ENCODE assay signal across 29 cellular contexts in genomic region chr11:103850419-103851165, GRCh38.
DNase-seq lines count a peak whose midpoint lies in the region; ATAC-seq and TF ChIP-seq lines count a peak whose summit lies in the region.
"Had no signal": no experiment of that assay in that cellular context is flagged by ENCODE, and none has a peak within 500 bp of the region (broad histone marks: within the 10 kb centered on the region; RNA-seq: fewer than 3 reads in every experiment).

No MANE protein-coding gene starts in this region.

- in situ Hi-C loops in mammary epithelial cell (cut with MboI; ENCODE audit: low sequenced_read_pairs in 2 of 2) = no loop called here

- WGBS in gastroesophageal sphincter (ENCODE audit: low coverage in 1 of 2), 2 donors = 43 to 46% methylated on average over 4 to 6 of the region's 6 CpGs
- 48% methylated on average over 6 of the region's 6 CpGs for WGBS in mammary epithelial cell (ENCODE audit: low coverage, missing lambda C conversion rate)

- peak; percentile 12 for ATAC-seq in Right ventricle myocardium superior (ENCODE audit: poor library complexity)
- ATAC-seq in Right ventricle myocardium inferior = no peak
- no peak for ATAC-seq in gastroesophageal sphincter
- ATAC-seq in HG03460 (IDR thresholded peaks at IDR 0.05; ENCODE audit: unreplicated experiment) = no peak
- ATAC-seq: naive thymus-derived CD4-positive, alpha-beta T cell; Panc1; stimulated activated naive B cell treated with anti-CD40 and anti-IgM and Interleukin-4, amounts not matched to agents 10 μg/mL and 1 μg/mL and 100 μg/mL, for 72 hours had no signal

- H3K27me3 Mint-ChIP-seq in CD14-positive monocyte (ENCODE audit: low read depth in 3 of 3) = peaks cover 1 to 4% (median 2%) of the 10 kb centered on the region in 3 donors
- H3K27me3 Mint-ChIP-seq: activated CD4-positive, alpha-beta memory T cell treated with anti-CD3 and anti-CD28 coated beads for 36 hours; CD8-positive, alpha-beta memory T cell had no signal

- H3K4me2 ChIP-seq in osteoblast (ENCODE audit: insufficient read depth, low read length) (no peak overlapping the region), mammary epithelial cell (ENCODE audit: insufficient read depth, low read depth, low read length) (no peak overlapping the region)

- no peaks in the 10 kb centered on the region for H4K20me1 ChIP-seq in osteoblast (ENCODE audit: insufficient read depth, low read length)
- H4K20me1 ChIP-seq in mammary epithelial cell (ENCODE audit: insufficient read depth, low read length) = no peaks in the 10 kb centered on the region

- peaks cover 0 to 4% (median 2%) of the 10 kb centered on the region in 7 donors for H3K9me3 Mint-ChIP-seq in CD14-positive monocyte
- H3K9me3 Mint-ChIP-seq: activated CD4-positive, alpha-beta memory T cell treated with anti-CD3 and anti-CD28 coated beads for 36 hours; stimulated activated naive B cell treated with anti-CD40 and anti-IgM and Interleukin-4, amounts not matched to agents 10 μg/mL and 1 μg/mL and 100 μg/mL, for 72 hours had no signal

- H3K27ac Mint-ChIP-seq in CD14-positive monocyte = no peak overlapping the region
- H3K27ac Mint-ChIP-seq: activated CD4-positive, alpha-beta memory T cell treated with anti-CD3 and anti-CD28 coated beads for 36 hours; activated naive CD8-positive, alpha-beta T cell; activated T-helper 2 cell treated with anti-CD3 and anti-CD28 coated beads, Interferon-gamma antibody, Interleukin-2, Interleukin-4, amounts not matched to agents 10 μg/mL and 5 μg/mL and 100 μg/mL, durations not matched to agents 14 hours and 24 hours and 36 hours; CD8-positive, alpha-beta memory T cell; naive thymus-derived CD4-positive, alpha-beta T cell; stimulated activated naive B cell treated with anti-CD40 and anti-IgM and Interleukin-4, amounts not matched to agents 10 μg/mL and 1 μg/mL and 100 μg/mL, for 72 hours had no signal

- H3K27ac ChIP-seq in gastroesophageal sphincter = peak overlapping the region; percentile 40 to 80 (median 63)
- H3K27ac ChIP-seq in osteoblast (ENCODE audit: low read depth, low read length) = no peak overlapping the region
- H3K27ac ChIP-seq in mammary epithelial cell (ENCODE audit: insufficient read depth, low read depth, low read length) = no peak overlapping the region
- H3K27ac ChIP-seq: testis had no signal

- intact Hi-C loops in Right ventricle myocardium superior (cut with DNase I) = no loop called here
- intact Hi-C loops in Right ventricle myocardium inferior (cut with DNase I) = no loop called here
- intact Hi-C loops in CD14-positive monocyte (cut with micrococcal nuclease) = no loop called here
- intact Hi-C loops in mammary epithelial cell (cut with micrococcal nuclease) = no loop called here

- no peaks in the 10 kb centered on the region for H3K27me3 ChIP-seq in gastroesophageal sphincter
- H3K27me3 ChIP-seq in osteoblast (ENCODE audit: insufficient read depth, low read length) = no peaks in the 10 kb centered on the region
- H3K27me3 ChIP-seq in mammary epithelial cell (ENCODE audit: insufficient read depth, low read length) = no peaks in the 10 kb centered on the region
- H3K27me3 ChIP-seq: testis had no signal

- no TSS peak for BruUV-seq in mammary epithelial cell (replicated peaks; lab: Mats Ljungman, UMichigan)

- H3K36me3 ChIP-seq in gastroesophageal sphincter (no peaks in the 10 kb centered on the region), osteoblast (ENCODE audit: insufficient read depth, low read length) (no peaks in the 10 kb centered on the region), mammary epithelial cell (ENCODE audit: insufficient read depth, low read length) (no peaks in the 10 kb centered on the region)

- H3K9ac ChIP-seq in mammary epithelial cell (ENCODE audit: insufficient read depth, low read length) = no peak overlapping the region

- H3K4me3 Mint-ChIP-seq in CD14-positive monocyte = no peak overlapping the region
- H3K4me3 Mint-ChIP-seq: activated CD4-positive, alpha-beta memory T cell treated with anti-CD3 and anti-CD28 coated beads for 36 hours; activated naive CD8-positive, alpha-beta T cell; brain; CD8-positive, alpha-beta memory T cell; naive thymus-derived CD4-positive, alpha-beta T cell; stimulated activated naive B cell treated with anti-CD40 and anti-IgM and Interleukin-4, amounts not matched to agents 10 μg/mL and 1 μg/mL and 100 μg/mL, for 72 hours had no signal

- no peak overlapping the region for H2AFZ ChIP-seq in osteoblast (ENCODE audit: low read length)
- no peak overlapping the region for H2AFZ ChIP-seq in mammary epithelial cell (ENCODE audit: low read depth, low read length)

- dilution Hi-C loops in mammary epithelial cell (cut with HindIII; ENCODE audit: low sequenced_read_pairs) = no loop called here

- DNase-seq in Right ventricle myocardium superior (no peak), Right ventricle myocardium inferior (ENCODE audit: missing footprints) (no peak), osteoblast (ENCODE audit: insufficient read length, low spot score, missing footprints) (peak; percentile 1), ecto neural progenitor cell (ENCODE audit: low spot score) (no peak), CD14-positive monocyte (ENCODE audit: low spot score) (no peak), mammary epithelial cell (no peak)
- DNase-seq: 8988T; activated CD4-positive, alpha-beta memory T cell treated with anti-CD3 and anti-CD28 coated beads for 36 hours; activated CD8-positive, alpha-beta memory T cell treated with anti-CD3 and anti-CD28 coated beads, Interleukin-2, amount 50 U/mL, for 48 hours; AML-193; CD8-positive, alpha-beta memory T cell; DMS153; effector memory CD4-positive, alpha-beta T cell; KBM-7; naive thymus-derived CD4-positive, alpha-beta T cell; NCI-H1436 treated with DMSO at 0.1 percent for 48 hours; NCI-H2171; NCI-H510A treated with DMSO at 0.1 percent for 48 hours; NK-92 treated with Interleukin-12 subunit alpha and Interleukin-12 subunit beta, amount 100 ng/mL, for 24 hours; stimulated activated CD4-positive, alpha-beta T cell treated with anti-CD3 and anti-CD28 coated beads, Interleukin-12 subunit alpha, Interleukin-12 subunit beta, amount 100 ng/mL, for 4 hours; stimulated activated CD4-positive, alpha-beta T cell treated with anti-CD3 and anti-CD28 coated beads, Interleukin-4, amount 100 ng/mL, for 24 hours; stimulated activated naive B cell treated with anti-CD40 and anti-IgM and Interleukin-4, amounts not matched to agents 10 μg/mL and 1 μg/mL and 100 μg/mL, for 72 hours; testis had no signal

- H3K9me3 ChIP-seq in gastroesophageal sphincter = no peaks in the 10 kb centered on the region
- no peaks in the 10 kb centered on the region for H3K9me3 ChIP-seq in osteoblast (ENCODE audit: low read depth, low read length)
- no peaks in the 10 kb centered on the region for H3K9me3 ChIP-seq in mammary epithelial cell (replicated peaks; ENCODE audit: insufficient read depth, low read length)
- H3K9me3 ChIP-seq: testis had no signal

- TF ChIP-seq POLR2A in gastroesophageal sphincter (IDR thresholded peaks at IDR 0.05) = no peak

- no peaks in the 10 kb centered on the region for H3K4me1 Mint-ChIP-seq in CD14-positive monocyte
- H3K4me1 Mint-ChIP-seq: CD8-positive, alpha-beta memory T cell; naive thymus-derived CD4-positive, alpha-beta T cell; stimulated activated naive B cell treated with anti-CD40 and anti-IgM and Interleukin-4, amounts not matched to agents 10 μg/mL and 1 μg/mL and 100 μg/mL, for 72 hours had no signal

- H3K4me1 ChIP-seq in gastroesophageal sphincter (peaks cover 6 to 33% (median 11%) of the 10 kb centered on the region in 3 donors), osteoblast (ENCODE audit: insufficient read depth, low read length) (no peaks in the 10 kb centered on the region), mammary epithelial cell (ENCODE audit: insufficient read depth, low read length) (no peaks in the 10 kb centered on the region)
- H3K4me1 ChIP-seq: testis had no signal

- H3K4me3 ChIP-seq in gastroesophageal sphincter (no peak overlapping the region), osteoblast (ENCODE audit: insufficient read depth, low read length) (no peak overlapping the region), mammary epithelial cell (replicated peaks in 1 of 3; ENCODE audit: insufficient read depth in 1 of 3, low read depth in 2 of 3, low read length in 3 of 3) (no peak overlapping the region)
- H3K4me3 ChIP-seq: testis had no signal

- H3K79me2 ChIP-seq in osteoblast (ENCODE audit: insufficient read depth, low read length) = no peaks in the 10 kb centered on the region
- H3K79me2 ChIP-seq in mammary epithelial cell (ENCODE audit: insufficient read depth, low read length) = no peaks in the 10 kb centered on the region

- CTCF ChIA-PET in mammary epithelial cell (lab: Charles Lee; ENCODE audit: low non-redundant PET) = no interaction called here

- no peaks in the 10 kb centered on the region for H3K36me3 Mint-ChIP-seq in CD14-positive monocyte
- H3K36me3 Mint-ChIP-seq: activated CD4-positive, alpha-beta memory T cell treated with anti-CD3 and anti-CD28 coated beads for 36 hours; activated naive CD8-positive, alpha-beta T cell; brain; CD8-positive, alpha-beta memory T cell; naive thymus-derived CD4-positive, alpha-beta T cell; stimulated activated naive B cell treated with anti-CD40 and anti-IgM and Interleukin-4, amounts not matched to agents 10 μg/mL and 1 μg/mL and 100 μg/mL, for 72 hours had no signal

- TF ChIP-seq EP300 in gastroesophageal sphincter (IDR thresholded peaks at IDR 0.05) = no peak

- no peak for TF ChIP-seq CTCF in gastroesophageal sphincter (IDR thresholded peaks at IDR 0.05)
- TF ChIP-seq CTCF in osteoblast (IDR thresholded peaks at IDR 0.05; ENCODE audit: extremely low read depth, low read depth, low read length) = no peak
- no peak for TF ChIP-seq CTCF in CD14-positive monocyte (IDR thresholded peaks at IDR 0.05)
- TF ChIP-seq CTCF in mammary epithelial cell (conservative IDR thresholded peaks at IDR 0.05 in 1 of 2, IDR thresholded peaks at IDR 0.05 in 1 of 2; ENCODE audit: extremely low read depth in 1 of 2, insufficient read depth in 1 of 2, low read depth in 1 of 2, low read length in 2 of 2) = no peak

Comparison
In these comparisons a context has a peak if more than half of its experiments do, and no peak if none do; other contexts are left out.
1. H3K27ac ChIP-seq: peak in gastroesophageal sphincter (4 of 4); none in osteoblast (single experiment) and mammary epithelial cell (single experiment).